1 cellular context compared by ENCODE assay signal in the genomic region with DNA sequence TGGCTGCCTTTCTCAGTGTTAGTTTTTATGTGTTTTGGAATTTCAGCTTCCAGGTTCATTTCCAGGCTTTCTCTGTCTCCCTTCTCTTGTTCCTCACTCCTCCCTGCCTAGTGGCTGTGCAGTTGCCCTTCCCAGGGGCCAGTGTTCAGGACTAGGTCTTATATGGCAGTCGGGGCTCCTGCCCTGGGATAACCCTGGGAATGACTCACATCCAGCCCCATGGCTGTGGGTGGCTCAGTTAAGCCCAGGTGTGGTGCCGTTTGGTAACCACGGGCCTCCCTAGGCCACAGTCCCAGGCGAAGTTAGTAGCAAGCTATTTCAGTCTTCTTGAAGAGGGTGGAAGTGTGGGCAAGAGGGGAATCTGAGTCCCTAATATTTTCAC.
TF ChIP-seq lines count a peak whose summit lies in the region.

No MANE protein-coding gene starts in this region.

TF ChIP-seq in K562, 482 proteins besides CTCF, POLR2A, EP300 and RAD21 (continued from another document and continues in another):
- TF ChIP-seq SAP30 (IDR thresholded peaks at IDR 0.05; ENCODE audit: borderline replicate concordance, insufficient read depth, low read depth, low read length, poor library complexity, severe bottlenecking) (no peak), SMARCA4 (IDR thresholded peaks at IDR 0.05) (peak; percentile 38; the same call in 1 of the 2 replicates), NR4A1 (CRISPR knock-in tag; IDR thresholded peaks at IDR 0.05) (no peak), NR4A1 (tag; IDR thresholded peaks at IDR 0.05) (peak; percentile 86; the same call in 1 of the 2 replicates), HDAC2 (IDR thresholded peaks at IDR 0.05) (0 out of 2 replicates have a peak, but pooled peaks have one; percentile 20), SRF (CRISPR knock-in tag; IDR thresholded peaks at IDR 0.05) (peak in 1 of 2 experiments; percentile 84; a peak in 2 of 4 replicates), SMARCC2 (IDR thresholded peaks at IDR 0.05; ENCODE audit: low read depth) (0 out of 2 replicates have a peak, but pooled peaks have one; percentile 35), BCL6 (CRISPR knock-in tag; IDR thresholded peaks at IDR 0.05) (0 out of 2 replicates have a peak, but pooled peaks have one; percentile 38), L3MBTL2 (IDR thresholded peaks at IDR 0.05) (0 out of 2 replicates have a peak, but pooled peaks have one; percentile 35), NR2C1 (IDR thresholded peaks at IDR 0.05) (no peak), NR2C1 (tag; IDR thresholded peaks at IDR 0.05) (0 out of 2 replicates have a peak, but pooled peaks have one; percentile 43), ZNF830 (CRISPR knock-in tag; IDR thresholded peaks at IDR 0.05) (no peak), BACH1 (tag; IDR thresholded peaks at IDR 0.05) (0 out of 2 replicates have a peak, but pooled peaks have one; percentile 50), SREBF1 (IDR thresholded peaks at IDR 0.05; ENCODE audit: borderline replicate concordance, low read depth, low read length) (0 out of 2 replicates have a peak, but pooled peaks have one; percentile 46), DPF2 (IDR thresholded peaks at IDR 0.05) (0 out of 2 replicates have a peak, but pooled peaks have one; percentile 15), ZSCAN32 (CRISPR knock-in tag; IDR thresholded peaks at IDR 0.05) (no peak), MTA3 (IDR thresholded peaks at IDR 0.05; ENCODE audit: borderline replicate concordance) (no peak), MAZ (CRISPR knock-in tag; conservative IDR thresholded peaks at IDR 0.05 in 1 of 2, IDR thresholded peaks at IDR 0.05 in 1 of 2) (0 out of 4 replicates have a peak, but pooled peaks of 1 of the 2 experiments have one; percentile 22), JUND (IDR thresholded peaks at IDR 0.05; ENCODE audit: borderline replicate concordance, low read depth, low read length) (peak; percentile 70), JUND (tag; IDR thresholded peaks at IDR 0.05; ENCODE audit: borderline replicate concordance, low read depth, low read length) (peak; percentile 70; the same call in 2 of the 3 replicates), YY1 (IDR thresholded peaks at IDR 0.05; ENCODE audit: borderline replicate concordance in 1 of 3, control insufficient read depth in 1 of 3, extremely low read depth in 1 of 3, insufficient read depth in 3 of 3, insufficient read length in 1 of 3, insufficient replicate concordance in 2 of 3, low read depth in 1 of 3, low read length in 2 of 3) (no peak), MCM7 (IDR thresholded peaks at IDR 0.05) (no peak), ETV5 (CRISPR knock-in tag; IDR thresholded peaks at IDR 0.05; ENCODE audit: low read depth) (peak; percentile 46; the same call in 1 of the 2 replicates), SMARCE1 (IDR thresholded peaks at IDR 0.05) (0 out of 2 replicates have a peak, but pooled peaks have one; percentile 27), ESRRB (CRISPR knock-in tag; IDR thresholded peaks at IDR 0.05; ENCODE audit: borderline replicate concordance) (no peak), SMAD4 (CRISPR knock-in tag; conservative IDR thresholded peaks at IDR 0.05) (0 out of 2 replicates have a peak, but pooled peaks have one; percentile 29), DMBX1 (CRISPR knock-in tag; IDR thresholded peaks at IDR 0.05; ENCODE audit: borderline replicate concordance) (0 out of 2 replicates have a peak, but pooled peaks have one; percentile 30), EZH2 (IDR thresholded peaks at IDR 0.05; ENCODE audit: borderline replicate concordance, low read depth, low read length) (no peak), SRSF3 (IDR thresholded peaks at IDR 0.05; ENCODE audit: insufficient read depth, low read length) (no peak), ZNF668 (CRISPR knock-in tag; IDR thresholded peaks at IDR 0.05) (peak; percentile 21; the same call in 1 of the 2 replicates), ARID1B (IDR thresholded peaks at IDR 0.05) (peak; percentile 40; the same call in 1 of the 2 replicates), MEF2D (tag; conservative IDR thresholded peaks at IDR 0.05; ENCODE audit: low read depth) (peak; percentile 37; the same call in 1 of the 2 replicates), ZNF175 (CRISPR knock-in tag; IDR thresholded peaks at IDR 0.05; ENCODE audit: low read depth) (peak; percentile 11; the same call in 1 of the 2 replicates), LEF1 (IDR thresholded peaks at IDR 0.05) (0 out of 2 replicates have a peak, but pooled peaks have one; percentile 25), TCF3 (CRISPR knock-in tag; IDR thresholded peaks at IDR 0.05) (0 out of 2 replicates have a peak, but pooled peaks have one; percentile 11), RBBP5 (IDR thresholded peaks at IDR 0.05; ENCODE audit: borderline replicate concordance, insufficient read depth, low read length, poor library complexity, severe bottlenecking) (peak; percentile 44), POLR2AphosphoS2 (IDR thresholded peaks at IDR 0.05; ENCODE audit: low read length) (no peak), KLF16 (IDR thresholded peaks at IDR 0.05) (no peak), FOXK2 (conservative IDR thresholded peaks at IDR 0.05 in 1 of 2, IDR thresholded peaks at IDR 0.05 in 1 of 2; ENCODE audit: low read depth in 2 of 2) (0 out of 4 replicates have a peak, but pooled peaks of 1 of the 2 experiments have one; percentile 14), CBFA2T2 (conservative IDR thresholded peaks at IDR 0.05) (0 out of 2 replicates have a peak, but pooled peaks have one; percentile 4)
- TF ChIP-seq, protein P1, sequence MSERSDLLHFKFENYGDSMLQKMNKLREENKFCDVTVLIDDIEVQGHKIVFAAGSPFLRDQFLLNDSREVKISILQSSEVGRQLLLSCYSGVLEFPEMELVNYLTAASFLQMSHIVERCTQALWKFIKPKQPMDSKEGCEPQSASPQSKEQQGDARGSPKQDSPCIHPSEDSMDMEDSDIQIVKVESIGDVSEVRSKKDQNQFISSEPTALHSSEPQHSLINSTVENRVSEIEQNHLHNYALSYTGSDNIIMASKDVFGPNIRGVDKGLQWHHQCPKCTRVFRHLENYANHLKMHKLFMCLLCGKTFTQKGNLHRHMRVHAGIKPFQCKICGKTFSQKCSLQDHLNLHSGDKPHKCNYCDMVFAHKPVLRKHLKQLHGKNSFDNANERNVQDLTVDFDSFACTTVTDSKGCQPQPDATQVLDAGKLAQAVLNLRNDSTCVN (CRISPR knock-in tag; IDR thresholded peaks at IDR 0.05) = no peak
- TF ChIP-seq, protein P2, sequence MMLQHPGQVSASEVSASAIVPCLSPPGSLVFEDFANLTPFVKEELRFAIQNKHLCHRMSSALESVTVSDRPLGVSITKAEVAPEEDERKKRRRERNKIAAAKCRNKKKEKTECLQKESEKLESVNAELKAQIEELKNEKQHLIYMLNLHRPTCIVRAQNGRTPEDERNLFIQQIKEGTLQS (IDR thresholded peaks at IDR 0.05) = peak; percentile 65
- TF ChIP-seq, protein P2 (CRISPR knock-in tag; conservative IDR thresholded peaks at IDR 0.05) = no peak
- TF ChIP-seq, protein P3, sequence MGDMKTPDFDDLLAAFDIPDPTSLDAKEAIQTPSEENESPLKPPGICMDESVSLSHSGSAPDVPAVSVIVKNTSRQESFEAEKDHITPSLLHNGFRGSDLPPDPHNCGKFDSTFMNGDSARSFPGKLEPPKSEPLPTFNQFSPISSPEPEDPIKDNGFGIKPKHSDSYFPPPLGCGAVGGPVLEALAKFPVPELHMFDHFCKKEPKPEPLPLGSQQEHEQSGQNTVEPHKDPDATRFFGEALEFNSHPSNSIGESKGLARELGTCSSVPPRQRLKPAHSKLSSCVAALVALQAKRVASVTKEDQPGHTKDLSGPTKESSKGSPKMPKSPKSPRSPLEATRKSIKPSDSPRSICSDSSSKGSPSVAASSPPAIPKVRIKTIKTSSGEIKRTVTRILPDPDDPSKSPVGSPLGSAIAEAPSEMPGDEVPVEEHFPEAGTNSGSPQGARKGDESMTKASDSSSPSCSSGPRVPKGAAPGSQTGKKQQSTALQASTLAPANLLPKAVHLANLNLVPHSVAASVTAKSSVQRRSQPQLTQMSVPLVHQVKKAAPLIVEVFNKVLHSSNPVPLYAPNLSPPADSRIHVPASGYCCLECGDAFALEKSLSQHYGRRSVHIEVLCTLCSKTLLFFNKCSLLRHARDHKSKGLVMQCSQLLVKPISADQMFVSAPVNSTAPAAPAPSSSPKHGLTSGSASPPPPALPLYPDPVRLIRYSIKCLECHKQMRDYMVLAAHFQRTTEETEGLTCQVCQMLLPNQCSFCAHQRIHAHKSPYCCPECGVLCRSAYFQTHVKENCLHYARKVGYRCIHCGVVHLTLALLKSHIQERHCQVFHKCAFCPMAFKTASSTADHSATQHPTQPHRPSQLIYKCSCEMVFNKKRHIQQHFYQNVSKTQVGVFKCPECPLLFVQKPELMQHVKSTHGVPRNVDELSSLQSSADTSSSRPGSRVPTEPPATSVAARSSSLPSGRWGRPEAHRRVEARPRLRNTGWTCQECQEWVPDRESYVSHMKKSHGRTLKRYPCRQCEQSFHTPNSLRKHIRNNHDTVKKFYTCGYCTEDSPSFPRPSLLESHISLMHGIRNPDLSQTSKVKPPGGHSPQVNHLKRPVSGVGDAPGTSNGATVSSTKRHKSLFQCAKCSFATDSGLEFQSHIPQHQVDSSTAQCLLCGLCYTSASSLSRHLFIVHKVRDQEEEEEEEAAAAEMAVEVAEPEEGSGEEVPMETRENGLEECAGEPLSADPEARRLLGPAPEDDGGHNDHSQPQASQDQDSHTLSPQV (IDR thresholded peaks at IDR 0.05) = peak; percentile 71; the same call in 1 of the 2 replicates
- TF ChIP-seq, protein P4, sequence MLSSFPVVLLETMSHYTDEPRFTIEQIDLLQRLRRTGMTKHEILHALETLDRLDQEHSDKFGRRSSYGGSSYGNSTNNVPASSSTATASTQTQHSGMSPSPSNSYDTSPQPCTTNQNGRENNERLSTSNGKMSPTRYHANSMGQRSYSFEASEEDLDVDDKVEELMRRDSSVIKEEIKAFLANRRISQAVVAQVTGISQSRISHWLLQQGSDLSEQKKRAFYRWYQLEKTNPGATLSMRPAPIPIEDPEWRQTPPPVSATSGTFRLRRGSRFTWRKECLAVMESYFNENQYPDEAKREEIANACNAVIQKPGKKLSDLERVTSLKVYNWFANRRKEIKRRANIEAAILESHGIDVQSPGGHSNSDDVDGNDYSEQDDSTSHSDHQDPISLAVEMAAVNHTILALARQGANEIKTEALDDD (IDR thresholded peaks at IDR 0.05) = peak; percentile 32; the same call in 1 of the 2 replicates
- TF ChIP-seq, protein P5, sequence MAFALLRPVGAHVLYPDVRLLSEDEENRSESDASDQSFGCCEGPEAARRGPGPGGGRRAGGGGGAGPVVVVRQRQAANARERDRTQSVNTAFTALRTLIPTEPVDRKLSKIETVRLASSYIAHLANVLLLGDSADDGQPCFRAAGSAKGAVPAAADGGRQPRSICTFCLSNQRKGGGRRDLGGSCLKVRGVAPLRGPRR (CRISPR knock-in tag; IDR thresholded peaks at IDR 0.05) = no peak
- TF ChIP-seq, protein P6, sequence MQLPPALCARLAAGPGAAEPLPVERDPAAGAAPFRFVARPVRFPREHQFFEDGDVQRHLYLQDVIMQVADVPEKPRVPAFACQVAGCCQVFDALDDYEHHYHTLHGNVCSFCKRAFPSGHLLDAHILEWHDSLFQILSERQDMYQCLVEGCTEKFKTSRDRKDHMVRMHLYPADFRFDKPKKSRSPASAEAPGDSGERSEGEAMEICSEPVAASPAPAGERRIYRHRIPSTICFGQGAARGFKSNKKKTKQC (CRISPR knock-in tag; IDR thresholded peaks at IDR 0.05) = 0 out of 2 replicates have a peak, but pooled peaks have one; percentile 25
- TF ChIP-seq, protein P7, sequence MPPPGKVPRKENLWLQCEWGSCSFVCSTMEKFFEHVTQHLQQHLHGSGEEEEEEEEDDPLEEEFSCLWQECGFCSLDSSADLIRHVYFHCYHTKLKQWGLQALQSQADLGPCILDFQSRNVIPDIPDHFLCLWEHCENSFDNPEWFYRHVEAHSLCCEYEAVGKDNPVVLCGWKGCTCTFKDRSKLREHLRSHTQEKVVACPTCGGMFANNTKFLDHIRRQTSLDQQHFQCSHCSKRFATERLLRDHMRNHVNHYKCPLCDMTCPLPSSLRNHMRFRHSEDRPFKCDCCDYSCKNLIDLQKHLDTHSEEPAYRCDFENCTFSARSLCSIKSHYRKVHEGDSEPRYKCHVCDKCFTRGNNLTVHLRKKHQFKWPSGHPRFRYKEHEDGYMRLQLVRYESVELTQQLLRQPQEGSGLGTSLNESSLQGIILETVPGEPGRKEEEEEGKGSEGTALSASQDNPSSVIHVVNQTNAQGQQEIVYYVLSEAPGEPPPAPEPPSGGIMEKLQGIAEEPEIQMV (tag; conservative IDR thresholded peaks at IDR 0.05; ENCODE audit: low read depth) = peak; percentile 35; the same call in 1 of the 2 replicates
- TF ChIP-seq, protein P8, sequence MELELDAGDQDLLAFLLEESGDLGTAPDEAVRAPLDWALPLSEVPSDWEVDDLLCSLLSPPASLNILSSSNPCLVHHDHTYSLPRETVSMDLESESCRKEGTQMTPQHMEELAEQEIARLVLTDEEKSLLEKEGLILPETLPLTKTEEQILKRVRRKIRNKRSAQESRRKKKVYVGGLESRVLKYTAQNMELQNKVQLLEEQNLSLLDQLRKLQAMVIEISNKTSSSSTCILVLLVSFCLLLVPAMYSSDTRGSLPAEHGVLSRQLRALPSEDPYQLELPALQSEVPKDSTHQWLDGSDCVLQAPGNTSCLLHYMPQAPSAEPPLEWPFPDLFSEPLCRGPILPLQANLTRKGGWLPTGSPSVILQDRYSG (tag; conservative IDR thresholded peaks at IDR 0.05; ENCODE audit: low read depth) = peak; percentile 75; the same call in 1 of the 2 replicates
- TF ChIP-seq, protein P9, sequence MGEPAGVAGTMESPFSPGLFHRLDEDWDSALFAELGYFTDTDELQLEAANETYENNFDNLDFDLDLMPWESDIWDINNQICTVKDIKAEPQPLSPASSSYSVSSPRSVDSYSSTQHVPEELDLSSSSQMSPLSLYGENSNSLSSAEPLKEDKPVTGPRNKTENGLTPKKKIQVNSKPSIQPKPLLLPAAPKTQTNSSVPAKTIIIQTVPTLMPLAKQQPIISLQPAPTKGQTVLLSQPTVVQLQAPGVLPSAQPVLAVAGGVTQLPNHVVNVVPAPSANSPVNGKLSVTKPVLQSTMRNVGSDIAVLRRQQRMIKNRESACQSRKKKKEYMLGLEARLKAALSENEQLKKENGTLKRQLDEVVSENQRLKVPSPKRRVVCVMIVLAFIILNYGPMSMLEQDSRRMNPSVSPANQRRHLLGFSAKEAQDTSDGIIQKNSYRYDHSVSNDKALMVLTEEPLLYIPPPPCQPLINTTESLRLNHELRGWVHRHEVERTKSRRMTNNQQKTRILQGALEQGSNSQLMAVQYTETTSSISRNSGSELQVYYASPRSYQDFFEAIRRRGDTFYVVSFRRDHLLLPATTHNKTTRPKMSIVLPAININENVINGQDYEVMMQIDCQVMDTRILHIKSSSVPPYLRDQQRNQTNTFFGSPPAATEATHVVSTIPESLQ (CRISPR knock-in tag; IDR thresholded peaks at IDR 0.05) = 0 out of 2 replicates have a peak, but pooled peaks have one; percentile 55
- TF ChIP-seq, protein P10, sequence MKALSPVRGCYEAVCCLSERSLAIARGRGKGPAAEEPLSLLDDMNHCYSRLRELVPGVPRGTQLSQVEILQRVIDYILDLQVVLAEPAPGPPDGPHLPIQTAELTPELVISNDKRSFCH (CRISPR knock-in tag; IDR thresholded peaks at IDR 0.05) = no peak
- TF ChIP-seq, protein P10 (tag; IDR thresholded peaks at IDR 0.05) = peak; percentile 63
